ENCODE assay signal across 19 cellular contexts in the genomic region with DNA sequence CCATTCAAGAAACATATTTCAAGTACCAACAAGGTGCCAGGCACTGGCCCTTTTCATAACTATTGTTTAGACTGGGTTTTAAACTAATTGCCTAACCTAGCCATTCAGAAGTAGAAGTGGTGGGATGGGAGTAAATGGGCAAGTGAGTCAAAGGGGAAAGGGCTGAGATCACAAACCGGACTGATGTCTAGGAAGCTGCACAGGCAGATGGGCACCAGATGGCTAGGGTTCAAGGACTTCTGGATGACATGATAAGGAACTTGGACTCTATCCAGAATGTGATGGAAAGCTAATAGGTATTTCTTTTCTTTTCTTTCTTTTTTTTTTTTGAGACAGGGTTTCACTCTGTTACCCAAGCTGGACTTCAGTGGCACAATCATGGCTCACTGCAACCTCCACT. TPM values are rescaled to one million over a fixed set of nuclear protein-coding genes. Genes with fewer than 3 reads are reported as not detected.
DNase-seq lines count a peak whose midpoint lies in the region; ATAC-seq, FAIRE-seq and TF ChIP-seq lines count a peak whose summit lies in the region.
"Had no signal": no experiment of that assay in that cellular context is flagged by ENCODE, and none has a peak within 500 bp of the region (broad histone marks: within the 10 kb centered on the region; RNA-seq: fewer than 3 reads in every experiment).

No MANE protein-coding gene starts in this region.

- H3K9me2 ChIP-seq in SK-N-SH, result no peaks in the 10 kb centered on the region

- H3K4me3 ChIP-seq in SK-N-SH (ENCODE audit: low read depth in 2 of 2, low read length in 1 of 2) (no peak overlapping the region), HepG2 (replicated peaks in 1 of 3; ENCODE audit: insufficient read depth in 1 of 3, low read depth in 2 of 3, low read length in 3 of 3) (no peak overlapping the region)
- H3K4me3 ChIP-seq: GM12878, GM23248 had no signal

- H3K27ac ChIP-seq in SK-N-SH (ENCODE audit: low read depth in 2 of 2, low read length in 1 of 2), result no peak overlapping the region
- H3K27ac ChIP-seq in HepG2 (ENCODE audit: extremely low read length, insufficient read depth, low read length), result no peak overlapping the region
- H3K27ac ChIP-seq: GM23248, HL-60 had no signal

- TF ChIP-seq EP300 in SK-N-SH (IDR thresholded peaks at IDR 0.05; ENCODE audit: borderline replicate concordance in 1 of 2, low read depth in 1 of 2, low read length in 1 of 2) (no peak), HepG2 (IDR thresholded peaks at IDR 0.05; ENCODE audit: low read depth in 2 of 2, low read length in 2 of 2) (no peak), HepG2 (CRISPR knock-in tag; IDR thresholded peaks at IDR 0.05; ENCODE audit: borderline replicate concordance) (no peak)

- no peak for TF ChIP-seq RAD21 in SK-N-SH (IDR thresholded peaks at IDR 0.05; ENCODE audit: low read length)
- no peak for TF ChIP-seq RAD21 in HepG2 (CRISPR knock-in tag; IDR thresholded peaks at IDR 0.05)

- CTCF ChIA-PET in SK-N-SH (lab: Yijun Ruan, JAX), result interaction anchor here (1.2 to 1.9 kb wide), 2 partner anchors 13 to 15 kb away, joined by 4 to 5 read pairs; no protein-coding TSS in a partner anchor
- CTCF ChIA-PET in HepG2 (lab: Yijun Ruan, JAX; ENCODE audit: low intra/inter-chr PET ratio, low total read pairs), result no interaction called here

- no peak for TF ChIP-seq CTCF in CD14-positive monocyte (IDR thresholded peaks at IDR 0.05)
- TF ChIP-seq CTCF in SK-N-SH (IDR thresholded peaks at IDR 0.05), result no peak
- no peak for TF ChIP-seq CTCF in HepG2 (CRISPR knock-in tag; IDR thresholded peaks at IDR 0.05)

- no TSS peak for BruUV-seq in HepG2 (replicated peaks; lab: Mats Ljungman, UMichigan)

- in situ Hi-C loops in HepG2 (cut with HindIII; ENCODE audit: extremely low pct_ligation_motif_present, low pct_unique_long_range_greater_than_20kb), result no loop called here

- H3K27me3 ChIP-seq in SK-N-SH (ENCODE audit: insufficient read depth) (no peaks in the 10 kb centered on the region), HepG2 (ENCODE audit: control insufficient read depth in 1 of 2, insufficient read depth in 2 of 2, low read length in 2 of 2) (no peaks in the 10 kb centered on the region)

- peak overlapping the region in 5 of 7 donors; percentile 41 to 85 (median 59) for H3K27ac Mint-ChIP-seq in CD14-positive monocyte
- H3K27ac Mint-ChIP-seq in naive thymus-derived CD8-positive, alpha-beta T cell, result peak overlapping the region in 1 of 10 donors; percentile 7

- no peak for FAIRE-seq in HepG2 (lab: Jason Lieb, UNC)
- FAIRE-seq: GM12878, HTR-8/SVneo, RCC 7860 had no signal

- WGBS in SK-N-SH (ENCODE audit: low lambda C conversion rate), result 68% methylated on average over 1 of the region's 1 CpG
- 31% methylated on average over 1 of the region's 1 CpG for WGBS in HepG2 (ENCODE audit: low lambda C conversion rate)

- no peak for TF ChIP-seq POLR2A in HepG2 (IDR thresholded peaks at IDR 0.05; ENCODE audit: insufficient read depth in 1 of 2, low read depth in 2 of 2, low read length in 2 of 2)

- H3K9ac ChIP-seq in SK-N-SH (no peak overlapping the region), HepG2 (ENCODE audit: insufficient read depth, low read depth, low read length) (no peak overlapping the region)
- H3K9ac ChIP-seq: GM23248 had no signal

- DNase-seq in CD14-positive monocyte (ENCODE audit: low spot score) (no peak), EL (peak; percentile 6), SK-N-SH (peak; percentile 54), HepG2 (ENCODE audit: low spot score) (peak; percentile 29), NAMALWA (ENCODE audit: low spot score) (no peak)
- no peak for DNase-seq in NK-92 treated with Interleukin-12 subunit alpha and Interleukin-12 subunit beta, amount 100 ng/mL, for 24 hours (lab: John Stamatoyannopoulos, UW)
- DNase-seq in naive thymus-derived CD8-positive, alpha-beta T cell, result no peak
- DNase-seq: Caco-2, DND-41, GDM1, GM23248, NCI-H1417, NCI-H187 treated with DMSO at 0.1 percent for 48 hours, SHP77 had no signal

- POLR2A ChIA-PET in SK-N-SH (lab: Yijun Ruan, JAX), result no interaction called here
- POLR2A ChIA-PET in HepG2 (lab: Yijun Ruan, JAX), result no interaction called here
- POLR2A ChIA-PET in naive thymus-derived CD8-positive, alpha-beta T cell (lab: Charles Lee), result interaction anchor here (1.2 kb wide), 1 partner anchor 18 kb away, joined by 3 read pairs; no protein-coding TSS in a partner anchor

- H3K9me3 Mint-ChIP-seq in CD14-positive monocyte, result no peaks in the 10 kb centered on the region
- no peaks in the 10 kb centered on the region for H3K9me3 Mint-ChIP-seq in naive thymus-derived CD8-positive, alpha-beta T cell

- H3K79me2 ChIP-seq in SK-N-SH (ENCODE audit: insufficient read depth), result no peaks in the 10 kb centered on the region
- H3K79me2 ChIP-seq in HepG2 (ENCODE audit: insufficient read depth, low read length), result no peaks in the 10 kb centered on the region

- H3K4me1 Mint-ChIP-seq in CD14-positive monocyte, result peaks cover 17% of the 10 kb centered on the region
- H3K4me1 Mint-ChIP-seq in naive thymus-derived CD8-positive, alpha-beta T cell, result peaks cover 4 to 20% (median 17%) of the 10 kb centered on the region in 4 donors

- H2AFZ ChIP-seq in SK-N-SH (ENCODE audit: low read depth) (no peak overlapping the region), HepG2 (ENCODE audit: low read length) (no peak overlapping the region)
- H2AFZ ChIP-seq: GM23248 had no signal

- no peaks in the 10 kb centered on the region for H3F3A ChIP-seq in SK-N-SH (replicated peaks; ENCODE audit: insufficient read depth)

- H3K4me1 ChIP-seq in SK-N-SH (ENCODE audit: control insufficient read depth in 1 of 2, insufficient read depth in 2 of 2, low read depth in 1 of 2, low read length in 1 of 2) (peaks cover 3% of the 10 kb centered on the region in 2 experiments; a peak in 1 of 4 replicates), HepG2 (ENCODE audit: insufficient read depth, low read length) (peaks cover 35% of the 10 kb centered on the region)
- H3K4me1 ChIP-seq: Caco-2 had no signal

- H3K4me3 Mint-ChIP-seq in CD14-positive monocyte, result no peak overlapping the region
- no peak overlapping the region for H3K4me3 Mint-ChIP-seq in naive thymus-derived CD8-positive, alpha-beta T cell

- H3K27me3 Mint-ChIP-seq in CD14-positive monocyte (ENCODE audit: low read depth in 3 of 3), result no peaks in the 10 kb centered on the region
- H3K27me3 Mint-ChIP-seq in naive thymus-derived CD8-positive, alpha-beta T cell, result no peaks in the 10 kb centered on the region

- intact Hi-C loops in CD14-positive monocyte (cut with micrococcal nuclease), result no loop called here
- intact Hi-C loops in HepG2 (cut with micrococcal nuclease; ENCODE audit: unreplicated experiment), result no loop called here

- H3K36me3 Mint-ChIP-seq in CD14-positive monocyte, result peaks cover 40 to 52% of the 10 kb centered on the region in 2 donors
- H3K36me3 Mint-ChIP-seq in naive thymus-derived CD8-positive, alpha-beta T cell, result peaks cover 0 to 9% (median 7%) of the 10 kb centered on the region in 3 donors

- H3K36me3 ChIP-seq in SK-N-SH (replicated peaks in 1 of 2; ENCODE audit: control insufficient read depth in 1 of 2, insufficient read depth in 2 of 2, low read length in 1 of 2), result peaks cover 0 to 4% of the 10 kb centered on the region in 2 experiments
- no peaks in the 10 kb centered on the region for H3K36me3 ChIP-seq in HepG2 (replicated peaks in 1 of 2; ENCODE audit: control insufficient read depth in 1 of 2, insufficient read depth in 2 of 2, low read length in 2 of 2)

- H3K9me3 ChIP-seq in SK-N-SH (no peaks in the 10 kb centered on the region), HepG2 (ENCODE audit: low read length) (no peaks in the 10 kb centered on the region)
- H3K9me3 ChIP-seq: Caco-2 had no signal

- H3K4me2 ChIP-seq in SK-N-SH, result no peak overlapping the region
- H3K4me2 ChIP-seq in HepG2 (ENCODE audit: low read depth, low read length), result no peak overlapping the region

- ATAC-seq in HepG2, result no peak
- ATAC-seq in naive thymus-derived CD8-positive, alpha-beta T cell, result no peak
- ATAC-seq: GM12878, HCT116 had no signal

- no peaks in the 10 kb centered on the region for H4K20me1 ChIP-seq in SK-N-SH (ENCODE audit: insufficient read depth)
- H4K20me1 ChIP-seq in HepG2 (ENCODE audit: insufficient read depth, low read length), result no peaks in the 10 kb centered on the region

TF ChIP-seq in SK-N-SH, 30 proteins besides CTCF, POLR2A, EP300 and RAD21 (continues in another document):
- peak; percentile 28; the same call in 1 of the 2 replicates for TF ChIP-seq GATA2 (CRISPR knock-in tag; IDR thresholded peaks at IDR 0.05)

TF ChIP-seq in HepG2, 621 proteins besides CTCF, POLR2A, EP300 and RAD21 (continues in another document):
- TF ChIP-seq RARA (CRISPR knock-in tag; IDR thresholded peaks at IDR 0.05), result peak; percentile 32; the same call in 1 of the 2 replicates
- TF ChIP-seq BCL6 (CRISPR knock-in tag; IDR thresholded peaks at IDR 0.05), result peak; percentile 55

RNA-seq across cellular contexts. Expression of a gene that starts 46.6 kb away (rescaled TPM):
- polyA plus RNA-seq in CD14-positive monocyte (10 to 100 TPM; 46.3 to 67.9 TPM), SK-N-SH (2012; rRNA removed) (3.9 and 4.6 TPM in 2 replicates), HepG2 (2011; rRNA removed) (0.91 and 1.3 TPM in 2 replicates)
- polyA plus RNA-seq in SK-N-SH (2012; cell fraction: cytosol; rRNA removed), result 3.3 and 4.3 TPM in 2 replicates
- 7.6 and 11.9 TPM in 2 replicates for polyA plus RNA-seq in SK-N-SH (2012; cell fraction: nucleus; rRNA removed)
- 2.5 and 2.7 TPM in 2 replicates for total RNA-seq in HepG2 (2016; rRNA removed; fragmentation: Illumina TruSeq; extraction: Trizol)
- 2.5 and 2.8 TPM in 2 replicates for total RNA-seq in HepG2 (2016; cell fraction: cytosol; rRNA removed; fragmentation: Illumina TruSeq; extraction: Trizol; ENCODE audit: low read depth)
- 2.8 and 3.0 TPM in 2 replicates for total RNA-seq in HepG2 (2016; cell fraction: insoluble cytoplasmic fraction; rRNA removed; fragmentation: Illumina TruSeq; extraction: Trizol)
- 1.3 and 1.6 TPM in 2 replicates for total RNA-seq in HepG2 (2016; cell fraction: membrane; rRNA removed; fragmentation: Illumina TruSeq; extraction: Trizol)
- total RNA-seq in HepG2 (2016; cell fraction: nucleus; rRNA removed; fragmentation: Illumina TruSeq; extraction: Trizol), result 5.8 and 6.4 TPM in 2 replicates
- 0.55 and 1.0 TPM in 2 replicates for polyA plus RNA-seq in HepG2 (2011; cell fraction: cytosol; rRNA removed)
- polyA plus RNA-seq in HepG2 (2011; cell fraction: nucleus; rRNA removed), result 1.5 and 1.6 TPM in 2 replicates
- 0.80 and 0.81 TPM in 2 replicates for polyA plus RNA-seq in HepG2 (2012)
- 2.1 and 2.9 TPM in 2 replicates for polyA plus RNA-seq in HepG2 (2016; cell fraction: cytosol; fragmentation: Illumina TruSeq; extraction: Trizol; ENCODE audit: low read depth)
- 2.1 and 2.2 TPM in 2 replicates for polyA plus RNA-seq in HepG2 (2016; cell fraction: insoluble cytoplasmic fraction; fragmentation: Illumina TruSeq; extraction: Trizol; ENCODE audit: low read depth)
- polyA plus RNA-seq in HepG2 (2016; cell fraction: membrane; fragmentation: Illumina TruSeq; extraction: Trizol; ENCODE audit: low read depth), result 1.7 and 1.8 TPM in 2 replicates
- polyA plus RNA-seq in HepG2 (2016; cell fraction: nucleus; fragmentation: Illumina TruSeq; extraction: Trizol; ENCODE audit: insufficient read depth, low read depth), result 3.3 and 5.1 TPM in 2 replicates
- polyA minus RNA-seq in HepG2 (2011; rRNA and poly(A)+ RNA removed; ENCODE audit: low replicate concordance), result 1.4 and 4.8 TPM in 2 replicates
- 2.0 and 2.5 TPM in 2 replicates for polyA minus RNA-seq in HepG2 (2011; cell fraction: cytosol; rRNA and poly(A)+ RNA removed)
- polyA minus RNA-seq in HepG2 (2011; cell fraction: nucleus; rRNA and poly(A)+ RNA removed), result 7.7 and 8.7 TPM in 2 replicates
- total RNA-seq in naive thymus-derived CD8-positive, alpha-beta T cell, result 10 to 100 TPM; 23.0 to 27.2 TPM
- polyA plus RNA-seq in naive thymus-derived CD8-positive, alpha-beta T cell, result 10 to 100 TPM in 1 of 3 donors, 1 to 10 TPM in 2; 6.4 to 10.9 (median 6.6) TPM

Comparison
In these comparisons a context has a peak if more than half of its experiments do, and no peak if none do; other contexts are left out.
1. DNase-seq: peak in EL (single experiment), SK-N-SH (single experiment) and HepG2 (single experiment); none in CD14-positive monocyte (single experiment), NAMALWA (single experiment), NK-92 treated with Interleukin-12 subunit alpha and Interleukin-12 subunit beta, amount 100 ng/mL, for 24 hours (single experiment) and naive thymus-derived CD8-positive, alpha-beta T cell (0 of 10).